9 cellular contexts compared by ENCODE assay signal in the genomic region with DNA sequence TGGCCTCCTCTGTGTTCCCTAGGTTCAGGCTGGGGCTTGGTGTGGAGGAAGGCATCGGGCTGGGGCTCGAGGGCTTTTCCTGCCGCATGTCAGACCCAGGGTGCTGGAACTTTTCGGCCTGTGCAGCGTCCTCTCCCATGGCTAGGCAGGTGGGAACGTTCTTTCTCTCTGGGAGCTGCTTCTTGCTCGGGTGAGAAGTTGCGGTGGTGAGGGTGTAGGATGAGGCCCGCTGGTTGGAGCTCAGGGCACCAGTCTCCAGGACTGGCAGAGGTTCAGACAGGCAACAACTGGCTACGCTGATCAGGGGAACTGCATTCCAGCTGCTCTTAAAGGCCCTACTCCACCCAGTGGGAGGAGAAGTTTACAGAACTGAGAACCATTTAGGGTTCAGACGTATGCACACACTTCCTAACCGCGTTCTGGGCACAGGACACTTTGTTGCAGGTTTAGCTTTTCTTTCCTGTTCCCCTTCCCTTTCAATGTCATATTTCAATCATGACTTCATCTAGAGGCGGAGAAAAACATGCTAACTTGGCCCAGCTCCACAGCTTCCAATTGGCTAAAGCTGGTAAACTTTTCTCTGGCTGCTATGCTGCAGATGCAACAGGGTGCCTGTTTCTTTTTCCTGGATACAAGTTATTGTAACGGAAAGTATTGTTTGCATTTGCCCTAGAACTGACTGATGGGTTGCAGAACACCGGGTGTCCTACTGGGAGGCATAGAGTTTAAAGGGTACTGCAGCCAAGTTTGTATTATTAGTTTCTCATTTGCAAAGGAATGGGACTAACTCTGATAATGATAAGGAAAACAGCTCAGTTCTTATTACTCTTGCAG. TPM values are rescaled to one million over a fixed set of nuclear protein-coding genes. Genes with fewer than 3 reads are reported as not detected.
DNase-seq lines count a peak whose midpoint lies in the region; ATAC-seq, FAIRE-seq and TF ChIP-seq lines count a peak whose summit lies in the region.
"Had no signal": no experiment of that assay in that cellular context is flagged by ENCODE, and none has a peak within 500 bp of the region (broad histone marks: within the 10 kb centered on the region; RNA-seq: fewer than 3 reads in every experiment).

A gene with protein sequence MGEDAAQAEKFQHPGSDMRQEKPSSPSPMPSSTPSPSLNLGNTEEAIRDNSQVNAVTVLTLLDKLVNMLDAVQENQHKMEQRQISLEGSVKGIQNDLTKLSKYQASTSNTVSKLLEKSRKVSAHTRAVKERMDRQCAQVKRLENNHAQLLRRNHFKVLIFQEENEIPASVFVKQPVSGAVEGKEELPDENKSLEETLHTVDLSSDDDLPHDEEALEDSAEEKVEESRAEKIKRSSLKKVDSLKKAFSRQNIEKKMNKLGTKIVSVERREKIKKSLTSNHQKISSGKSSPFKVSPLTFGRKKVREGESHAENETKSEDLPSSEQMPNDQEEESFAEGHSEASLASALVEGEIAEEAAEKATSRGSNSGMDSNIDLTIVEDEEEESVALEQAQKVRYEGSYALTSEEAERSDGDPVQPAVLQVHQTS (minus strand): TSS at position 302 of the 834 bp plus-strand sequence. CDS start 163 bp downstream, at position 139.

- in situ Hi-C loops in HAP-1 (cut with MboI; ENCODE audit: low sequenced_read_pairs), result no loop called here

- TF ChIP-seq POLR2A in H1 (IDR thresholded peaks at IDR 0.05; ENCODE audit: control extremely low read depth in 1 of 2, low read depth in 2 of 2, low read length in 2 of 2), result no peak

- peak; percentile 56 for ATAC-seq in GM18870 (IDR thresholded peaks at IDR 0.05; ENCODE audit: unreplicated experiment)
- ATAC-seq in GM21367 (IDR thresholded peaks at IDR 0.05; ENCODE audit: unreplicated experiment), result no peak

- peaks cover 10% of the 10 kb centered on the region for H3K36me3 ChIP-seq in MG63
- H3K36me3 ChIP-seq in H1 (ENCODE audit: control insufficient read depth in 2 of 4, insufficient read depth in 4 of 4, low read length in 3 of 4), result no peaks in the 10 kb centered on the region
- no peaks in the 10 kb centered on the region for H3K36me3 ChIP-seq in mucosa of rectum (ENCODE audit: control insufficient read depth in 2 of 2, insufficient read depth in 2 of 2, low read length in 2 of 2)
- no peaks in the 10 kb centered on the region for H3K36me3 ChIP-seq in HAP-1 (replicated peaks)

- POLR2A ChIA-PET in H1 (lab: Charles Lee; ENCODE audit: partially characterized antibody), result no interaction called here

- no peak for FAIRE-seq in H1 (lab: Jason Lieb, UNC)

- H3K79me1 ChIP-seq in H1 (ENCODE audit: low read depth, low read length), result no peaks in the 10 kb centered on the region

- 0 out of 2 replicates have a peak within 1 kb of the TSS, but pooled peaks have one; percentile 65 for H2AFZ ChIP-seq in H1 (ENCODE audit: low read length)

- no peaks in the 10 kb centered on the region for H3K9me3 ChIP-seq in MG63
- no peaks in the 10 kb centered on the region for H3K9me3 ChIP-seq in H1 (ENCODE audit: insufficient read depth in 2 of 2, low read depth in 1 of 2, low read length in 1 of 2)
- no peaks in the 10 kb centered on the region for H3K9me3 ChIP-seq in mucosa of rectum (ENCODE audit: control insufficient read depth in 2 of 2, low read length in 2 of 2)
- no peaks in the 10 kb centered on the region for H3K9me3 ChIP-seq in HAP-1

- no peaks in the 10 kb centered on the region for H4K20me1 ChIP-seq in H1 (replicated peaks in 1 of 2; ENCODE audit: control insufficient read depth in 1 of 2, insufficient read depth in 2 of 2, low read length in 2 of 2)

- CTCF ChIA-PET in H1 (lab: Charles Lee; ENCODE audit: partially characterized antibody), result interaction anchor here (0.7 to 5.3 kb wide), 10 partner anchors 9 to 316 kb away, joined by 3 to 27 read pairs (median 4); no protein-coding TSS in a partner anchor

- TF ChIP-seq CTCF in H1 (IDR thresholded peaks at IDR 0.05; ENCODE audit: control extremely low read depth in 1 of 3, insufficient read depth in 1 of 3, low read depth in 1 of 3, low read length in 3 of 3), result no peak

- H3K4me3 ChIP-seq in MG63 (peak within 1 kb of the TSS; percentile 47), H1 (ENCODE audit: extremely low read depth in 1 of 4, insufficient read depth in 2 of 4, low read depth in 3 of 4, low read length in 4 of 4) (no peak within 1 kb of the TSS), mucosa of rectum (ENCODE audit: low read length in 2 of 2) (peak within 1 kb of the TSS; percentile 48 to 71), HAP-1 (no peak within 1 kb of the TSS)

- H3K4ac ChIP-seq in H1 (replicated peaks; ENCODE audit: insufficient read length, low read depth, low read length), result no peak within 1 kb of the TSS

- H3K4me1 ChIP-seq in H1 (replicated peaks in 1 of 4; ENCODE audit: control insufficient read depth in 3 of 4, insufficient read depth in 4 of 4, low read length in 3 of 4) (peaks cover 0 to 9% (median 6%) of the 10 kb centered on the region in 4 experiments; a peak in 5 of 7 replicates), mucosa of rectum (ENCODE audit: control insufficient read depth in 2 of 2, insufficient read depth in 2 of 2, low read length in 2 of 2) (no peaks in the 10 kb centered on the region), HAP-1 (peaks cover 19% of the 10 kb centered on the region)

- no peak within 1 kb of the TSS for H3K56ac ChIP-seq in H1 (replicated peaks; ENCODE audit: insufficient read length, low read depth, low read length)

- no peak within 1 kb of the TSS for H3K27ac ChIP-seq in H1 (ENCODE audit: low read depth, low read length)
- peak within 1 kb of the TSS; percentile 69 to 74 for H3K27ac ChIP-seq in mucosa of rectum (ENCODE audit: low read depth in 2 of 2, low read length in 2 of 2)

- H3K23me2 ChIP-seq in H1 (ENCODE audit: low read depth, low read length), result no peaks in the 10 kb centered on the region

- H3K9ac ChIP-seq in H1 (replicated peaks in 1 of 4; ENCODE audit: extremely low read depth in 1 of 4, low read depth in 3 of 4, low read length in 3 of 4), result no peak within 1 kb of the TSS
- peak within 1 kb of the TSS; percentile 26 to 60 for H3K9ac ChIP-seq in mucosa of rectum (ENCODE audit: low read depth in 1 of 2, low read length in 2 of 2)

- H4K5ac ChIP-seq in H1 (ENCODE audit: insufficient read length, low read depth, low read length), result no peak within 1 kb of the TSS

- DNase-seq in MG63 (peak; percentile 91), H1 (ENCODE audit: low read depth in 1 of 2, low spot score in 2 of 2) (no peak), hypothalamus (lab: John Stamatoyannopoulos, UW) (no peak), HAP-1 (ENCODE audit: low spot score in 2 of 2) (no peak)
- DNase-seq in activated CD8-positive, alpha-beta memory T cell treated with anti-CD3 and anti-CD28 coated beads for 24 hours, result no peak
- DNase-seq: natural killer cell had no signal

- H3K23ac ChIP-seq in H1 (ENCODE audit: insufficient read length), result no peak within 1 kb of the TSS

- peak within 1 kb of the TSS; percentile 72; the same call in 1 of the 2 replicates for H2BK12ac ChIP-seq in H1 (ENCODE audit: low read depth, low read length)

- TF ChIP-seq RAD21 in H1 (IDR thresholded peaks at IDR 0.05 in 1 of 2, conservative IDR thresholded peaks at IDR 0.05 in 1 of 2; ENCODE audit: low read depth in 2 of 2, low read length in 2 of 2), result no peak

- peak within 1 kb of the TSS; percentile 52; the same call in 1 of the 2 replicates for H4K8ac ChIP-seq in H1 (ENCODE audit: extremely low read depth, insufficient read depth, low read length)

- H2BK20ac ChIP-seq in H1 (ENCODE audit: low read length), result no peak within 1 kb of the TSS

- no peaks in the 10 kb centered on the region for H3K79me2 ChIP-seq in H1 (ENCODE audit: control insufficient read depth in 1 of 2, insufficient read depth in 2 of 2, low read length in 2 of 2)

- H3K14ac ChIP-seq in H1 (ENCODE audit: insufficient read length), result no peak within 1 kb of the TSS

- 0 out of 2 replicates have a peak within 1 kb of the TSS, but pooled peaks have one; percentile 76 for H2BK15ac ChIP-seq in H1 (ENCODE audit: low read length)

- H3K4me2 ChIP-seq in H1 (ENCODE audit: insufficient read depth in 1 of 2, low read depth in 2 of 2, low read length in 2 of 2), result no peak within 1 kb of the TSS

- H3K27me3 ChIP-seq in MG63, result no peaks in the 10 kb centered on the region
- no peaks in the 10 kb centered on the region for H3K27me3 ChIP-seq in H1 (replicated peaks in 1 of 4; ENCODE audit: control insufficient read depth in 3 of 4, extremely low read depth in 1 of 4, insufficient read depth in 3 of 4, low read length in 3 of 4)
- no peaks in the 10 kb centered on the region for H3K27me3 ChIP-seq in mucosa of rectum (ENCODE audit: control insufficient read depth in 2 of 2, insufficient read depth in 2 of 2, low read length in 2 of 2)
- no peaks in the 10 kb centered on the region for H3K27me3 ChIP-seq in HAP-1 (ENCODE audit: low read depth)

- H2BK5ac ChIP-seq in H1 (ENCODE audit: low read depth, low read length), result no peak within 1 kb of the TSS

- peak within 1 kb of the TSS; percentile 52 for H4K91ac ChIP-seq in H1 (replicated peaks; ENCODE audit: insufficient read length, low read length)

- H2BK120ac ChIP-seq in H1 (replicated peaks; ENCODE audit: low read depth, low read length), result no peak within 1 kb of the TSS

- no peak for TF ChIP-seq EP300 in H1 (IDR thresholded peaks at IDR 0.05; ENCODE audit: borderline replicate concordance in 1 of 2, low read depth in 2 of 2, low read length in 2 of 2)

- H3K18ac ChIP-seq in H1 (ENCODE audit: extremely low read depth, low read length), result no peak within 1 kb of the TSS

- 90% methylated on average over 15 of the region's 16 CpGs; no CpG with 5 or more reads in 1 of the 2 experiments for WGBS in H1 (ENCODE audit: extremely low coverage in 1 of 2, insufficient coverage in 1 of 2, insufficient read length in 1 of 2, insufficient replicate concordance in 2 of 2, low coverage in 1 of 2, low lambda C conversion rate in 2 of 2, missing lambda C conversion rate in 1 of 2), 2 experiments

- 0 out of 2 replicates have a peak within 1 kb of the TSS, but pooled peaks have one; percentile 34 for H2AK5ac ChIP-seq in H1 (ENCODE audit: low read depth, low read length)

TF ChIP-seq in H1, 55 proteins besides CTCF, POLR2A, EP300 and RAD21 (continues in another document):
- TF ChIP-seq TEAD4 (IDR thresholded peaks at IDR 0.05; ENCODE audit: low read depth, low read length) (0 out of 2 replicates have a peak, but pooled peaks have one; percentile 27), SP4 (IDR thresholded peaks at IDR 0.05; ENCODE audit: low read length) (no peak), EGR1 (IDR thresholded peaks at IDR 0.05; ENCODE audit: borderline replicate concordance, low read depth, low read length) (no peak)

RNA-seq across cellular contexts. Expression of the gene that starts here (rescaled TPM):
- 44.0 and 44.2 TPM in 2 replicates for total RNA-seq in MG63 (2014; rRNA removed; shearing (Covaris generic); ENCODE audit: low replicate concordance)
- not detected in 2 replicates for total RNA-seq in H1 (2021; fragmentation: NEBNext Ultra II Directional; extraction: Animal tissue kit (Norgen Biotek cat#: 25700))
- polyA plus RNA-seq in H1 (2011; rRNA removed), result 0.03 TPM in 2 replicates
- polyA plus RNA-seq in H1 (2011; cell fraction: cytosol; rRNA removed), result not detected
- not detected for polyA plus RNA-seq in H1 (2011; cell fraction: nucleus; rRNA removed)
- 0.07 TPM in 1 of 4 replicates, not detected in the others for polyA plus RNA-seq in H1 (2012, experiment 1 of 2)
- not detected for polyA plus RNA-seq in H1 (2012, experiment 2 of 2)
- 0.02 TPM for polyA plus RNA-seq in H1 (2013, experiment 1 of 2)
- 0.02 TPM for polyA plus RNA-seq in H1 (2013, experiment 2 of 2)
- 0.13 TPM in 1 of 2 replicates, not detected in the other for polyA minus RNA-seq in H1 (2011; rRNA and poly(A)+ RNA removed)
- not detected for polyA minus RNA-seq in H1 (2011; cell fraction: cytosol; rRNA and poly(A)+ RNA removed)
- not detected for polyA minus RNA-seq in H1 (2011; cell fraction: nucleus; rRNA and poly(A)+ RNA removed)

Comparison
In these comparisons a context has a peak if more than half of its experiments do, and no peak if none do; other contexts are left out.
1. RNA of the gene that starts here (total RNA-seq): 44.0 to 44.2 TPM in MG63; not detected in H1; every median in the first group is over 10 times any median in the second.
2. H3K4me3 ChIP-seq: peak in MG63 (single experiment) and mucosa of rectum (2 of 2); none in H1 (0 of 4) and HAP-1 (single experiment).
3. H3K9ac ChIP-seq: peak in mucosa of rectum (2 of 2); none in H1 (0 of 4).